In the genomic region with DNA sequence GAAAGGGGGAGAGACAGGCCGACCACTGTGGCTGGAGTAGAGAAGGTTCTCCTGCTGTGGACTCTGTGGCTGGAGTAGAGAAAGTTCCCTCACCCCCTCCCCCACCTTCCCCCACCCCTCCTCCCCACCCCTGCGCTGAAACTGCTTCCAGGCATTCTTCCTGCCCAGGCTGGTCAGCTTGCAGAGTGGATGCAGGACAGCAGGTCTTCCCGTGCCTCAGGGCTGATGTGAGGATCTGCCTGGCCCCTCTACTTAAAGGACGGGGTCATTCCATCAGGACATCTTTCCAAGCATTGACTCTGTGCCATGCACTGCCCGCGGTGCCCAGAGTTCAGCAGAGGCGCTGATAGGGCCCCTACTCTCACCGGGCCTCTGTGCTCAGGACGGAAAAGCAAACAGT, we compare ENCODE assay signal across 1 cellular context.
TF ChIP-seq lines count a peak whose summit lies in the region.

No MANE protein-coding gene starts in this region.

TF ChIP-seq in H1, 55 proteins besides CTCF, POLR2A, EP300 and RAD21:
- TF ChIP-seq KDM4A (IDR thresholded peaks at IDR 0.05; ENCODE audit: low read depth, low read length, severe bottlenecking) (no peak), JUN (IDR thresholded peaks at IDR 0.05; ENCODE audit: low read depth, low read length) (no peak), ATF3 (IDR thresholded peaks at IDR 0.05; ENCODE audit: insufficient read depth, low read depth, low read length) (no peak), GTF2F1 (IDR thresholded peaks at IDR 0.05; ENCODE audit: borderline replicate concordance, low read depth, low read length) (no peak), PHF8 (conservative IDR thresholded peaks at IDR 0.05; ENCODE audit: low read depth, low read length) (no peak), RNF2 (IDR thresholded peaks at IDR 0.05; ENCODE audit: borderline replicate concordance, low read depth, low read length, missing control alignments, poor library complexity, severe bottlenecking) (no peak), YY1 (IDR thresholded peaks at IDR 0.05; ENCODE audit: low read depth, low read length) (no peak), CREB1 (IDR thresholded peaks at IDR 0.05) (no peak), TEAD4 (IDR thresholded peaks at IDR 0.05; ENCODE audit: low read depth, low read length) (no peak), SAP30 (IDR thresholded peaks at IDR 0.05; ENCODE audit: insufficient read depth, insufficient replicate concordance, low read length) (no peak), GABPA (IDR thresholded peaks at IDR 0.05; ENCODE audit: borderline replicate concordance, insufficient read depth, low read length) (no peak), CHD7 (IDR thresholded peaks at IDR 0.05; ENCODE audit: insufficient replicate concordance, low read length) (no peak), KDM1A (IDR thresholded peaks at IDR 0.05; ENCODE audit: borderline replicate concordance, low read length) (no peak)
- TF ChIP-seq, protein P1, sequence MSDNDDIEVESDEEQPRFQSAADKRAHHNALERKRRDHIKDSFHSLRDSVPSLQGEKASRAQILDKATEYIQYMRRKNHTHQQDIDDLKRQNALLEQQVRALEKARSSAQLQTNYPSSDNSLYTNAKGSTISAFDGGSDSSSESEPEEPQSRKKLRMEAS (IDR thresholded peaks at IDR 0.05): no peak
- TF ChIP-seq, protein P2, sequence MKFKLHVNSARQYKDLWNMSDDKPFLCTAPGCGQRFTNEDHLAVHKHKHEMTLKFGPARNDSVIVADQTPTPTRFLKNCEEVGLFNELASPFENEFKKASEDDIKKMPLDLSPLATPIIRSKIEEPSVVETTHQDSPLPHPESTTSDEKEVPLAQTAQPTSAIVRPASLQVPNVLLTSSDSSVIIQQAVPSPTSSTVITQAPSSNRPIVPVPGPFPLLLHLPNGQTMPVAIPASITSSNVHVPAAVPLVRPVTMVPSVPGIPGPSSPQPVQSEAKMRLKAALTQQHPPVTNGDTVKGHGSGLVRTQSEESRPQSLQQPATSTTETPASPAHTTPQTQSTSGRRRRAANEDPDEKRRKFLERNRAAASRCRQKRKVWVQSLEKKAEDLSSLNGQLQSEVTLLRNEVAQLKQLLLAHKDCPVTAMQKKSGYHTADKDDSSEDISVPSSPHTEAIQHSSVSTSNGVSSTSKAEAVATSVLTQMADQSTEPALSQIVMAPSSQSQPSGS (IDR thresholded peaks at IDR 0.05; ENCODE audit: low read length): no peak
